In the genomic region with DNA sequence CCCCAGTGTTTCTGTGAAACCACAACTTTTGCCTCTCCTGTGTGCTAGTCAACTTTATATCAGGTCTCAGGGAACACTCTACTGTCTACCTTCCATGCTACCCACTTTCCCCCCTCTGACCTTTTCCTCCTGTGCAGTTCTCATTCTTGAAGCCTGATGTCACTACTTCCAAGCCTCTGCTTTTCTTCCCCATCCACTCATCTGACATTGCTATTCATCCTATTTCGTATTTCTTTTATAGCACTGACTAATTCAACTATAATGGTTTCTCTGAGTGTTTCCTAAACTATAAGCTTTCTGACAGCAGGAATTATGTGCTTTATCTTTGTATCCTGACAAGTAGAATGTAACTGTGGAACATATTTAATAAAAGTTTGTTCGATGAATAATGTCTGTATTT, we compare ENCODE assay signal across 15 cellular contexts. TPM values are rescaled to one million over a fixed set of nuclear protein-coding genes. Genes with fewer than 3 reads are reported as not detected.
DNase-seq lines count a peak whose midpoint lies in the region; ATAC-seq and TF ChIP-seq lines count a peak whose summit lies in the region.
"Had no signal": no experiment of that assay in that cellular context is flagged by ENCODE, and none has a peak within 500 bp of the region (broad histone marks: within the 10 kb centered on the region; RNA-seq: fewer than 3 reads in every experiment).

No MANE protein-coding gene starts in this region.

- no peaks in the 10 kb centered on the region for H3K36me3 ChIP-seq in WERI-Rb-1

- H3K27ac ChIP-seq in WERI-Rb-1 = no peak overlapping the region
- H3K27ac ChIP-seq: BLaER1 had no signal

- no peaks in the 10 kb centered on the region for H3K9me3 ChIP-seq in WERI-Rb-1 (ENCODE audit: severe bottlenecking)

- ATAC-seq in Right ventricle myocardium inferior = peak; percentile 57
- ATAC-seq in HG03571 (IDR thresholded peaks at IDR 0.05; ENCODE audit: unreplicated experiment) = no peak
- ATAC-seq in HG02938 (IDR thresholded peaks at IDR 0.05; ENCODE audit: unreplicated experiment) = no peak
- ATAC-seq in HG02970 (IDR thresholded peaks at IDR 0.05; ENCODE audit: low FRiP score, unreplicated experiment) = no peak
- ATAC-seq: left colon had no signal

- intact Hi-C loops in Right ventricle myocardium inferior (cut with DNase I) = no loop called here
- intact Hi-C loops in cardiac septum (cut with DNase I) = loop anchor here (5.0 kb wide), 1 partner anchor 194 kb away; a partner anchor contains a TSS

- H3K27me3 ChIP-seq in WERI-Rb-1 (ENCODE audit: insufficient read depth, low read depth, severe bottlenecking) = no peaks in the 10 kb centered on the region
- H3K27me3 ChIP-seq: BLaER1 had no signal

- no peak for DNase-seq in Right ventricle myocardium inferior (ENCODE audit: missing footprints)
- DNase-seq in cardiac septum (ENCODE audit: low spot score) = no peak
- no peak for DNase-seq in WERI-Rb-1
- peak; percentile 59 for DNase-seq in glomerular visceral epithelial cell (ENCODE audit: extremely low spot score)
- no peak for DNase-seq in activated CD4-positive, CD25-positive, alpha-beta regulatory T cell (lab: John Stamatoyannopoulos, UW)
- DNase-seq: amygdala; left colon; NCI-H2029; nucleus accumbens; stimulated activated CD4-positive, alpha-beta T cell treated with anti-CD3 and anti-CD28 coated beads, Interleukin-1b, Interleukin-23, amount 100 ng/mL, for 48 hours; T-helper 2 cell had no signal

- H3K4me3 ChIP-seq in WERI-Rb-1 (ENCODE audit: low read depth, low read length) = no peak overlapping the region
- H3K4me3 ChIP-seq: BLaER1 had no signal

- 0 out of 2 replicates have a peak, but pooled peaks have one; percentile 9 for TF ChIP-seq CTCF in WERI-Rb-1 (IDR thresholded peaks at IDR 0.05; ENCODE audit: low read depth, low read length)

RNA-seq across cellular contexts. Expression of a gene that starts 18.2 kb away (rescaled TPM):
- total RNA-seq in Right ventricle myocardium inferior (35.4 TPM), cardiac septum (35.4 TPM)
